In genomic region chr1:18597159-18598042, GRCh38 we compare ENCODE assay signal across 8 cellular contexts. TPM values are rescaled to one million over a fixed set of nuclear protein-coding genes. Genes with fewer than 3 reads are reported as not detected.
DNase-seq lines count a peak whose midpoint lies in the region; ATAC-seq and TF ChIP-seq lines count a peak whose summit lies in the region.

No MANE protein-coding gene starts in this region.

- peak; percentile 81 for TF ChIP-seq CTCF in endothelial cell (IDR thresholded peaks at IDR 0.05; ENCODE audit: unreplicated experiment)

- peaks cover 17% of the 10 kb centered on the region for H3K27me3 Mint-ChIP-seq in activated CD8-positive, alpha-beta T cell treated with anti-CD3 and anti-CD28 coated beads, Interleukin-2, amount 10 ng/mL, durations not matched to agents 7 days and 5 days (ENCODE audit: low read depth)
- no peaks in the 10 kb centered on the region for H3K27me3 Mint-ChIP-seq in endothelial cell (ENCODE audit: unreplicated experiment)
- peaks cover 52% of the 10 kb centered on the region for H3K27me3 Mint-ChIP-seq in stimulated activated memory B cell treated with anti-CD40 and anti-IgM and Interleukin-4, amounts not matched to agents 10 μg/mL and 1 μg/mL and 100 μg/mL, for 72 hours

- H3K36me3 Mint-ChIP-seq in activated CD8-positive, alpha-beta T cell treated with anti-CD3 and anti-CD28 coated beads, Interleukin-2, amount 10 ng/mL, durations not matched to agents 7 days and 5 days (ENCODE audit: low read depth) = no peaks in the 10 kb centered on the region
- no peaks in the 10 kb centered on the region for H3K36me3 Mint-ChIP-seq in endothelial cell (ENCODE audit: low read depth, unreplicated experiment)
- no peaks in the 10 kb centered on the region for H3K36me3 Mint-ChIP-seq in stimulated activated memory B cell treated with anti-CD40 and anti-IgM and Interleukin-4, amounts not matched to agents 10 μg/mL and 1 μg/mL and 100 μg/mL, for 72 hours

- no peak overlapping the region for H3K4me3 Mint-ChIP-seq in activated CD8-positive, alpha-beta T cell treated with anti-CD3 and anti-CD28 coated beads, Interleukin-2, amount 10 ng/mL, durations not matched to agents 7 days and 5 days
- no peak overlapping the region for H3K4me3 Mint-ChIP-seq in endothelial cell (ENCODE audit: unreplicated experiment)
- no peak overlapping the region for H3K4me3 Mint-ChIP-seq in stimulated activated memory B cell treated with anti-CD40 and anti-IgM and Interleukin-4, amounts not matched to agents 10 μg/mL and 1 μg/mL and 100 μg/mL, for 72 hours

- DNase-seq in NCI-H1417 (lab: John Stamatoyannopoulos, UW) = peak; percentile 11 to 47 (median 43)
- DNase-seq in NCI-H1417 treated with DMSO at 0.1 percent for 48 hours (lab: John Stamatoyannopoulos, UW) = no peak
- peak; percentile 58 for DNase-seq in NCI-H2227 treated with DMSO at 0.1 percent for 48 hours (lab: John Stamatoyannopoulos, UW)
- DNase-seq in activated CD8-positive, alpha-beta T cell treated with anti-CD3 and anti-CD28 coated beads, Interleukin-2, amount 10 ng/mL, durations not matched to agents 7 days and 5 days = peak; percentile 58
- DNase-seq in endothelial cell (ENCODE audit: low spot score) = peak; percentile 75
- DNase-seq in myocyte (ENCODE audit: low read depth) = peak; percentile 38

- CTCF ChIA-PET in activated CD8-positive, alpha-beta T cell treated with anti-CD3 and anti-CD28 coated beads, Interleukin-2, amount 10 ng/mL, durations not matched to agents 7 days and 5 days (lab: Charles Lee) = interaction anchor here (0.6 to 2.7 kb wide), 26 partner anchors 8 to 1438 kb away, joined by 3 to 21 read pairs (median 4); no protein-coding TSS in a partner anchor

- H3K27ac Mint-ChIP-seq in activated CD8-positive, alpha-beta T cell treated with anti-CD3 and anti-CD28 coated beads, Interleukin-2, amount 10 ng/mL, durations not matched to agents 7 days and 5 days = no peak overlapping the region
- H3K27ac Mint-ChIP-seq in endothelial cell (ENCODE audit: unreplicated experiment) = no peak overlapping the region
- H3K27ac Mint-ChIP-seq in stimulated activated memory B cell treated with anti-CD40 and anti-IgM and Interleukin-4, amounts not matched to agents 10 μg/mL and 1 μg/mL and 100 μg/mL, for 72 hours = no peak overlapping the region

- no peaks in the 10 kb centered on the region for H3K4me1 Mint-ChIP-seq in activated CD8-positive, alpha-beta T cell treated with anti-CD3 and anti-CD28 coated beads, Interleukin-2, amount 10 ng/mL, durations not matched to agents 7 days and 5 days (ENCODE audit: low read depth)
- H3K4me1 Mint-ChIP-seq in endothelial cell (ENCODE audit: unreplicated experiment) = no peaks in the 10 kb centered on the region
- H3K4me1 Mint-ChIP-seq in stimulated activated memory B cell treated with anti-CD40 and anti-IgM and Interleukin-4, amounts not matched to agents 10 μg/mL and 1 μg/mL and 100 μg/mL, for 72 hours = no peaks in the 10 kb centered on the region

- peak; percentile 65 for ATAC-seq in activated CD8-positive, alpha-beta T cell treated with anti-CD3 and anti-CD28 coated beads, Interleukin-2, amount 10 ng/mL, durations not matched to agents 7 days and 5 days
- ATAC-seq in stimulated activated memory B cell treated with anti-CD40 and anti-IgM and Interleukin-4, amounts not matched to agents 10 μg/mL and 1 μg/mL and 100 μg/mL, for 72 hours = peak; percentile 64
- no peak for ATAC-seq in GM18868 (IDR thresholded peaks at IDR 0.05; ENCODE audit: unreplicated experiment)

- no peaks in the 10 kb centered on the region for H3K9me3 Mint-ChIP-seq in activated CD8-positive, alpha-beta T cell treated with anti-CD3 and anti-CD28 coated beads, Interleukin-2, amount 10 ng/mL, durations not matched to agents 7 days and 5 days (ENCODE audit: insufficient read depth)
- H3K9me3 Mint-ChIP-seq in endothelial cell (ENCODE audit: unreplicated experiment) = no peaks in the 10 kb centered on the region
- no peaks in the 10 kb centered on the region for H3K9me3 Mint-ChIP-seq in stimulated activated memory B cell treated with anti-CD40 and anti-IgM and Interleukin-4, amounts not matched to agents 10 μg/mL and 1 μg/mL and 100 μg/mL, for 72 hours

- POLR2A ChIA-PET in activated CD8-positive, alpha-beta T cell treated with anti-CD3 and anti-CD28 coated beads, Interleukin-2, amount 10 ng/mL, durations not matched to agents 7 days and 5 days (lab: Charles Lee) = no interaction called here

RNA-seq across cellular contexts. Expression of gene PAX7, which starts 33.2 kb away (rescaled TPM):
- total RNA-seq in activated CD8-positive, alpha-beta T cell treated with anti-CD3 and anti-CD28 coated beads, Interleukin-2, amount 10 ng/mL, durations not matched to agents 7 days and 5 days = not detected
- 1.4 TPM for total RNA-seq in endothelial cell (ENCODE audit: unreplicated experiment)
- 0.36 TPM in 1 of 2 replicates, not detected in the other for total RNA-seq in myocyte
- polyA plus RNA-seq in myocyte (2012) = not detected
